In genomic region chr7:27143022-27143949, GRCh38 we compare ENCODE assay signal across 9 cellular contexts. TPM values are rescaled to one million over a fixed set of nuclear protein-coding genes. Genes with fewer than 3 reads are reported as not detected.
A peak's percentile ranks its signal among the peaks of the same experiment; 100 is the strongest.
DNase-seq lines count a peak whose midpoint lies in the region; ATAC-seq and TF ChIP-seq lines count a peak whose summit lies in the region.
"Had no signal": no experiment of that assay in that cellular context is flagged by ENCODE, and none has a peak within 500 bp of the region (broad histone marks: within the 10 kb centered on the region; RNA-seq: fewer than 3 reads in every experiment).

Gene HOXA5 (minus strand): TSS chr7:27143681. CDS start chr7:27143607, 74 bp downstream.

- no peaks in the 10 kb centered on the region for H3K9me3 ChIP-seq in SK-N-SH
- H3K9me3 ChIP-seq in right atrium auricular region = no peaks in the 10 kb centered on the region

- peaks cover 3% of the 10 kb centered on the region; the same call in 1 of the 2 replicates for H3K27me3 Mint-ChIP-seq in HFFc6 (ENCODE audit: insufficient read depth)
- H3K27me3 Mint-ChIP-seq in progenitor cell of endocrine pancreas = peaks cover 41% of the 10 kb centered on the region

- no peaks in the 10 kb centered on the region for H3K9me2 ChIP-seq in SK-N-SH

- H3K4me1 ChIP-seq in ACC112 (ENCODE audit: control insufficient read depth, insufficient read depth, low read length, unreplicated experiment) = no peaks in the 10 kb centered on the region
- H3K4me1 ChIP-seq in SK-N-SH (ENCODE audit: control insufficient read depth in 1 of 2, insufficient read depth in 2 of 2, low read depth in 1 of 2, low read length in 1 of 2) = peaks cover 11 to 12% of the 10 kb centered on the region in 2 experiments; a peak in 1 of 4 replicates
- peaks cover 0 to 54% of the 10 kb centered on the region in 2 donors for H3K4me1 ChIP-seq in right atrium auricular region

- WGBS in SK-N-SH (ENCODE audit: low lambda C conversion rate) = 6% methylated on average over 56 of the region's 86 CpGs

- H3K4me1 Mint-ChIP-seq in HFFc6 (ENCODE audit: low read depth) (peaks cover 11% of the 10 kb centered on the region), progenitor cell of endocrine pancreas (ENCODE audit: low read depth) (peaks cover 28% of the 10 kb centered on the region)

- H3K36me3 Mint-ChIP-seq in HFFc6 (ENCODE audit: low read depth) (peaks cover 18% of the 10 kb centered on the region), progenitor cell of endocrine pancreas (ENCODE audit: insufficient read depth) (peaks cover 6% of the 10 kb centered on the region)

- H3K27ac Mint-ChIP-seq in HFFc6 (peak within 1 kb of the TSS; percentile 62; the same call in 1 of the 2 replicates), progenitor cell of endocrine pancreas (peak within 1 kb of the TSS; percentile 92)

- no peak for TF ChIP-seq EP300 in SK-N-SH (IDR thresholded peaks at IDR 0.05; ENCODE audit: borderline replicate concordance in 1 of 2, low read depth in 1 of 2, low read length in 1 of 2)

- ATAC-seq in HG03280 (IDR thresholded peaks at IDR 0.05; ENCODE audit: unreplicated experiment) = no peak

- H3K4me2 ChIP-seq in SK-N-SH = peak within 1 kb of the TSS; percentile 42

- H3K36me3 ChIP-seq in ACC112 (ENCODE audit: insufficient read depth, low read length) (no peaks in the 10 kb centered on the region), SK-N-SH (replicated peaks in 1 of 2; ENCODE audit: control insufficient read depth in 1 of 2, insufficient read depth in 2 of 2, low read length in 1 of 2) (no peaks in the 10 kb centered on the region), right atrium auricular region (no peaks in the 10 kb centered on the region)

- no peaks in the 10 kb centered on the region for H3F3A ChIP-seq in SK-N-SH (replicated peaks; ENCODE audit: insufficient read depth)

- in situ Hi-C loops in G401 (cut with HindIII; ENCODE audit: low sequenced_read_pairs) = no loop called here

- H2AFZ ChIP-seq in ACC112 (ENCODE audit: low read length, unreplicated experiment) (peak within 1 kb of the TSS; percentile 12), SK-N-SH (ENCODE audit: low read depth) (no peak within 1 kb of the TSS)

- H3K9ac ChIP-seq in SK-N-SH = no peak within 1 kb of the TSS

- no peak within 1 kb of the TSS for H3K27ac ChIP-seq in ACC112 (ENCODE audit: low read depth, low read length)
- H3K27ac ChIP-seq in SK-N-SH (ENCODE audit: low read depth in 2 of 2, low read length in 1 of 2) = no peak within 1 kb of the TSS
- peak within 1 kb of the TSS in 1 of 2 donors; percentile 21 for H3K27ac ChIP-seq in right atrium auricular region

- H3K4me3 Mint-ChIP-seq in HFFc6 = peak within 1 kb of the TSS; percentile 86
- H3K4me3 Mint-ChIP-seq in progenitor cell of endocrine pancreas (ENCODE audit: low read depth) = peak within 1 kb of the TSS; percentile 93
- H3K4me3 Mint-ChIP-seq: central memory CD8-positive, alpha-beta T cell had no signal

- H4K20me1 ChIP-seq in SK-N-SH (ENCODE audit: insufficient read depth) = no peaks in the 10 kb centered on the region

- TF ChIP-seq CTCF in HFFc6 (IDR thresholded peaks at IDR 0.05) (peak; percentile 91), SK-N-SH (IDR thresholded peaks at IDR 0.05) (peak; percentile 85), right atrium auricular region (IDR thresholded peaks at IDR 0.05) (peak in 1 of 2 donors; percentile 63), progenitor cell of endocrine pancreas (IDR thresholded peaks at IDR 0.05; ENCODE audit: unreplicated experiment) (peak; percentile 97)

- peak; percentile 63 for TF ChIP-seq RAD21 in SK-N-SH (IDR thresholded peaks at IDR 0.05; ENCODE audit: low read length)

- peaks cover 100% of the 10 kb centered on the region for H3K27me3 ChIP-seq in ACC112 (ENCODE audit: insufficient read depth, low read length)
- H3K27me3 ChIP-seq in SK-N-SH (ENCODE audit: insufficient read depth) = peaks cover 100% of the 10 kb centered on the region
- H3K27me3 ChIP-seq in right atrium auricular region = peaks cover 48 to 89% of the 10 kb centered on the region in 2 donors

- no peaks in the 10 kb centered on the region for H3K9me3 Mint-ChIP-seq in HFFc6
- H3K9me3 Mint-ChIP-seq in progenitor cell of endocrine pancreas (ENCODE audit: low read depth) = no peaks in the 10 kb centered on the region
- H3K9me3 Mint-ChIP-seq: central memory CD8-positive, alpha-beta T cell had no signal

- H3K4me3 ChIP-seq in ACC112 (ENCODE audit: low read depth, low read length) (peak within 1 kb of the TSS; percentile 62), SK-N-SH (ENCODE audit: low read depth in 2 of 2, low read length in 1 of 2) (peak within 1 kb of the TSS; percentile 17 to 31; a peak in 2 of 4 replicates), right atrium auricular region (peak within 1 kb of the TSS; percentile 25 to 55)

- DNase-seq in HFFc6 (peak; percentile 88), SK-N-SH (peak; percentile 92), right atrium auricular region (ENCODE audit: low spot score) (no peak), progenitor cell of endocrine pancreas (ENCODE audit: low spot score, unreplicated experiment) (peak; percentile 87), G401 (ENCODE audit: low spot score) (no peak)
- no peak for DNase-seq in activated CD8-positive, alpha-beta memory T cell treated with anti-CD3 and anti-CD28 coated beads, Interleukin-2, amount 50 U/mL, for 4 hours

- POLR2A ChIA-PET in SK-N-SH (lab: Yijun Ruan, JAX) = no interaction called here

- CTCF ChIA-PET in SK-N-SH (lab: Yijun Ruan, JAX) = interaction anchor here (0.6 to 10.9 kb wide), 37 partner anchors 8 to 1291 kb away, joined by 3 to 270 read pairs (median 4); partner anchors contain the start of genes HOXA10, HOXA11, HOXA3 and HOXA4

- H3K79me2 ChIP-seq in ACC112 (ENCODE audit: control insufficient read depth, insufficient read depth, low read length, unreplicated experiment) (no peaks in the 10 kb centered on the region), SK-N-SH (ENCODE audit: insufficient read depth) (no peaks in the 10 kb centered on the region)

TF ChIP-seq in SK-N-SH, 30 proteins besides CTCF, POLR2A, EP300 and RAD21:
- TF ChIP-seq SMC3 (IDR thresholded peaks at IDR 0.05; ENCODE audit: low read depth, low read length) (peak; percentile 28; the same call in 1 of the 2 replicates), EZH2phosphoT487 (IDR thresholded peaks at IDR 0.05; ENCODE audit: borderline replicate concordance, low read depth) (0 out of 2 replicates have a peak, but pooled peaks have one; percentile 16), ELF1 (IDR thresholded peaks at IDR 0.05) (no peak)
- TF ChIP-seq, protein P1, sequence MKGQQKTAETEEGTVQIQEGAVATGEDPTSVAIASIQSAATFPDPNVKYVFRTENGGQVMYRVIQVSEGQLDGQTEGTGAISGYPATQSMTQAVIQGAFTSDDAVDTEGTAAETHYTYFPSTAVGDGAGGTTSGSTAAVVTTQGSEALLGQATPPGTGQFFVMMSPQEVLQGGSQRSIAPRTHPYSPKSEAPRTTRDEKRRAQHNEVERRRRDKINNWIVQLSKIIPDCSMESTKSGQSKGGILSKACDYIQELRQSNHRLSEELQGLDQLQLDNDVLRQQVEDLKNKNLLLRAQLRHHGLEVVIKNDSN (IDR thresholded peaks at IDR 0.05; ENCODE audit: borderline replicate concordance, low read depth) = peak; percentile 37; the same call in 1 of the 2 replicates

RNA-seq across cellular contexts. Expression of gene HOXA5, which starts in this region (rescaled TPM):
- 1 to 10 TPM; 2.0 to 3.8 (median 2.8) TPM for total RNA-seq in HFFc6 (2021; fragmentation: NEBNext Ultra II Directional; extraction: Animal tissue kit (Norgen Biotek cat#: 25700))
- polyA plus RNA-seq in SK-N-SH (2012; rRNA removed) = not detected in 2 replicates
- polyA plus RNA-seq in SK-N-SH (2012; cell fraction: cytosol; rRNA removed) = not detected in 2 replicates
- not detected in 2 replicates for polyA plus RNA-seq in SK-N-SH (2012; cell fraction: nucleus; rRNA removed)
- under 1 TPM; 0.24 to 0.96 TPM for total RNA-seq in right atrium auricular region
- 12.6 and 18.1 TPM in 2 replicates for total RNA-seq in progenitor cell of endocrine pancreas
- total RNA-seq in G401 (2014; rRNA removed; shearing (Covaris generic)) = 0.81 and 1.6 TPM in 2 replicates

Comparison
In these comparisons a context has a peak if more than half of its experiments do, and no peak if none do; other contexts are left out.
1. Peak in DNase-seq, H3K4me3 ChIP-seq and H3K4me2 ChIP-seq in SK-N-SH; RNA of the gene not detected or under 1 TPM.
2. DNase-seq: peak in HFFc6 (single experiment) and progenitor cell of endocrine pancreas (single experiment); none in right atrium auricular region (single experiment), G401 (single experiment) and activated CD8-positive, alpha-beta memory T cell treated with anti-CD3 and anti-CD28 coated beads, Interleukin-2, amount 50 U/mL, for 4 hours (single experiment).
3. Peak in every context shown above with its lines, with median percentiles within 50 percentile points of each other: H3K4me3 ChIP-seq.